9 cellular contexts compared by ENCODE assay signal in genomic region chr12:64403708-64404469, GRCh38. TPM values are rescaled to one million over a fixed set of nuclear protein-coding genes. Genes with fewer than 3 reads are reported as not detected.
DNase-seq lines count a peak whose midpoint lies in the region; ATAC-seq, FAIRE-seq and TF ChIP-seq lines count a peak whose summit lies in the region.
"Had no signal": no experiment of that assay in that cellular context is flagged by ENCODE, and none has a peak within 500 bp of the region (broad histone marks: within the 10 kb centered on the region; RNA-seq: fewer than 3 reads in every experiment).

TSS of gene XPOT (plus strand) at chr12:64404392. CDS start at chr12:64410036, 5,644 bp downstream.

- ATAC-seq in HG03045 (IDR thresholded peaks at IDR 0.05; ENCODE audit: unreplicated experiment) (peak; percentile 95), GM12878 (peak; percentile 95), sciatic nerve (peak; percentile 99)

- BruUV-seq in GM12878 (replicated peaks; lab: Mats Ljungman, UMichigan) = TSS peak; percentile 97

- RAD21 ChIA-PET in GM12878 (lab: Charles Lee; ENCODE audit: unreplicated experiment) = interaction anchor here (0.5 to 1.2 kb wide), 4 partner anchors 14 to 400 kb away, joined by 3 to 4 read pairs (median 3); no protein-coding TSS in a partner anchor

- in situ Hi-C loops in GM12878 (cut with MboI) = no loop called here

- no peaks in the 10 kb centered on the region for H3K27me3 ChIP-seq in GM12878 (replicated peaks in 1 of 2; ENCODE audit: control insufficient read depth in 2 of 2, insufficient read depth in 2 of 2, low read length in 1 of 2)

- H3K4me2 ChIP-seq in GM12878 (ENCODE audit: control insufficient read depth, insufficient read depth) = peak within 1 kb of the TSS; percentile 75

- TF ChIP-seq EP300 in GM12878 (IDR thresholded peaks at IDR 0.05; ENCODE audit: borderline replicate concordance in 1 of 2, control insufficient read depth in 1 of 2, low read depth in 2 of 2, low read length in 2 of 2) = no peak

- H3K36me3 ChIP-seq in GM12878 (ENCODE audit: control insufficient read depth in 2 of 2, insufficient read depth in 2 of 2, low read length in 1 of 2) = no peaks in the 10 kb centered on the region

- SMC1A ChIA-PET in GM12878 (lab: Charles Lee; ENCODE audit: uncharacterized antibody, unreplicated experiment) = interaction anchor here (1.1 to 1.3 kb wide), 2 partner anchors 14 to 47 kb away, joined by 3 to 4 read pairs; no protein-coding TSS in a partner anchor

- no peak for TF ChIP-seq RAD21 in GM12878 (IDR thresholded peaks at IDR 0.05; ENCODE audit: insufficient read depth, low read depth, low read length)

- H2AFZ ChIP-seq in GM12878 (ENCODE audit: control insufficient read depth, low read depth, low read length) = peak within 1 kb of the TSS; percentile 98

- peaks cover 4% of the 10 kb centered on the region for H3K4me1 ChIP-seq in GM12878 (ENCODE audit: control insufficient read depth, insufficient read depth, low read length)

- CTCF ChIA-PET in GM12878 (lab: Yijun Ruan, JAX) = interaction anchor here (0.8 to 1.6 kb wide), 3 partner anchors 10 to 56 kb away, joined by 3 to 5 read pairs (median 3); no protein-coding TSS in a partner anchor

- H3K4me3 ChIP-seq in GM12878 = peak within 1 kb of the TSS; percentile 85

- peak; percentile 87 for TF ChIP-seq POLR2A in GM12878 (IDR thresholded peaks at IDR 0.05; ENCODE audit: low read depth, low read length)

- 12% methylated on average over 59 of the region's 60 CpGs for WGBS in GM12878 (ENCODE audit: insufficient coverage, insufficient replicate concordance, low lambda C conversion rate, missing lambda C conversion rate)

- no peaks in the 10 kb centered on the region for H4K20me1 ChIP-seq in GM12878 (ENCODE audit: control insufficient read depth, insufficient read depth)

- TF ChIP-seq CTCF in GM12878 (IDR thresholded peaks at IDR 0.05 in 2 of 3, conservative IDR thresholded peaks at IDR 0.05 in 1 of 3; ENCODE audit: control insufficient read depth in 2 of 3, extremely low read depth in 1 of 3, insufficient read depth in 1 of 3, low read depth in 3 of 3, low read length in 3 of 3) = 0 out of 6 replicates have a peak, but pooled peaks of 1 of the 3 experiments have one; percentile 0

- POLR2A ChIA-PET in GM12878 (lab: Charles Lee) = no interaction called here

- intact Hi-C loops in GM12878 (cut with micrococcal nuclease; ENCODE audit: unreplicated experiment) (loop anchor here (1.0 to 10.0 kb wide), 3 partner anchors 48 to 1761 kb away; partner anchors contain the start of genes KICS2, TBK1 and TMBIM4), sciatic nerve (cut with DNase I) (no loop called here)

- peaks cover 39% of the 10 kb centered on the region for H3K79me2 ChIP-seq in GM12878 (ENCODE audit: control insufficient read depth, insufficient read depth, low read length)

- no peaks in the 10 kb centered on the region for H3K9me3 ChIP-seq in GM12878 (replicated peaks; ENCODE audit: control insufficient read depth, insufficient read depth, low read length)

- DNase-seq in activated CD8-positive, alpha-beta memory T cell treated with anti-CD3 and anti-CD28 coated beads for 1 hour (ENCODE audit: extremely low read depth in 1 of 2, low read depth in 1 of 2) = peak; percentile 75 to 85
- no peak for DNase-seq in activated CD8-positive, alpha-beta memory T cell treated with anti-CD3 and anti-CD28 coated beads for 24 hours
- DNase-seq in NCI-H2081 treated with DMSO at 0.1 percent for 48 hours (lab: John Stamatoyannopoulos, UW) (peak; percentile 87), T1000 (lab: John Stamatoyannopoulos, UW) (peak; percentile 96), GM12878 (ENCODE audit: low read depth, low spot score) (peak; percentile 84), hypothalamus (lab: John Stamatoyannopoulos, UW) (peak; percentile 56 to 95 (median 87)), sciatic nerve (ENCODE audit: low spot score) (peak; percentile 95)

- peak within 1 kb of the TSS; percentile 93 for H3K27ac ChIP-seq in GM12878 (ENCODE audit: control insufficient read depth, insufficient read depth)

- H3K9ac ChIP-seq in GM12878 (ENCODE audit: control insufficient read depth, insufficient read depth, low read length) = peak within 1 kb of the TSS; percentile 88

- peak; percentile 84 for FAIRE-seq in GM12878 (lab: Jason Lieb, UNC)
- FAIRE-seq: A204.1 had no signal

TF ChIP-seq in GM12878, 131 proteins besides CTCF, POLR2A, EP300 and RAD21 (continues in another document):
- TF ChIP-seq NR2C2 (IDR thresholded peaks at IDR 0.05; ENCODE audit: borderline replicate concordance, control insufficient read depth, insufficient read length, low read depth) (no peak), GATAD2B (conservative IDR thresholded peaks at IDR 0.05; ENCODE audit: low read depth) (no peak; the same call in 1 of the 2 replicates), ZNF687 (IDR thresholded peaks at IDR 0.05) (peak; percentile 62; the same call in 1 of the 2 replicates), CBFB (IDR thresholded peaks at IDR 0.05; ENCODE audit: low read depth) (peak; percentile 48; the same call in 1 of the 2 replicates), NR2F1 (conservative IDR thresholded peaks at IDR 0.05) (no peak), PAX8 (IDR thresholded peaks at IDR 0.05) (no peak), STAT1 (conservative IDR thresholded peaks at IDR 0.05) (no peak), RELB (IDR thresholded peaks at IDR 0.05; ENCODE audit: low read depth) (no peak), BACH1 (IDR thresholded peaks at IDR 0.05; ENCODE audit: borderline replicate concordance) (no peak), BMI1 (IDR thresholded peaks at IDR 0.05; ENCODE audit: borderline replicate concordance) (no peak), POLR2AphosphoS5 (IDR thresholded peaks at IDR 0.05; ENCODE audit: low read length) (peak; percentile 97), BRCA1 (IDR thresholded peaks at IDR 0.05; ENCODE audit: low read depth, low read length) (no peak)

RNA-seq across cellular contexts. Expression of gene XPOT, which starts in this region (rescaled TPM):
- 84.1 and 89.9 TPM in 2 replicates for total RNA-seq in GM12878 (2013; cell fraction: nucleolus; rRNA removed)
- total RNA-seq in GM12878 (2014; rRNA removed) (48.9 and 51.7 TPM in 2 replicates), GM12878 (2014; rRNA removed; fragmentation: Illumina TruSeq; extraction: Trizol) (52.3 and 54.7 TPM in 2 replicates), GM12878 (2021) (64.5 and 69.1 TPM in 2 replicates), sciatic nerve (68.3 TPM)
- polyA plus RNA-seq in GM12878 (2011; ENCODE audit: low read depth) = 22.2 TPM
- polyA plus RNA-seq in GM12878 (2011; rRNA removed) (60.0 and 87.4 TPM in 2 replicates), GM12878 (2014; fragmentation: Illumina TruSeq; extraction: Trizol) (63.2 and 73.4 TPM in 2 replicates), GM12878 (2014; fragmentation: Nextera tagmentation; extraction: Ambion mirVana) (10 to 100 TPM; 11.9 to 14.8 TPM), GM12878 (2014; rRNA removed) (33.3 and 40.9 TPM in 2 replicates), GM12878 (2016; fragmentation: Nextera tagmentation; extraction: Ambion mirVana) (10 to 100 TPM; 54.7 to 66.3 TPM)
- 22.6 and 24.7 TPM in 2 replicates for polyA plus RNA-seq in GM12878 (2011; cell fraction: cytosol; rRNA removed)
- 50.1 and 56.8 TPM in 2 replicates for polyA plus RNA-seq in GM12878 (2011; cell fraction: nucleus; rRNA removed)
- 32.8 and 39.8 TPM in 2 replicates for polyA plus RNA-seq in GM12878 (2012)
- 36.2 and 49.0 TPM in 2 replicates for polyA minus RNA-seq in GM12878 (2011; rRNA and poly(A)+ RNA removed)
- 22.5 and 23.0 TPM in 2 replicates for polyA minus RNA-seq in GM12878 (2011; cell fraction: cytosol; rRNA and poly(A)+ RNA removed)
- 23.1 and 37.7 TPM in 2 replicates for polyA minus RNA-seq in GM12878 (2011; cell fraction: nucleus; rRNA and poly(A)+ RNA removed)
